Comparison of ENCODE assay signal across 7 cellular contexts in genomic region chr19:33241530-33242101, GRCh38. TPM values are rescaled to one million over a fixed set of nuclear protein-coding genes. Genes with fewer than 3 reads are reported as not detected.
DNase-seq lines count a peak whose midpoint lies in the region; ATAC-seq, FAIRE-seq and TF ChIP-seq lines count a peak whose summit lies in the region.

No MANE protein-coding gene starts in this region.

- DNase-seq in Peyer's patch (peak; percentile 18 to 80 (median 67)), prostate gland (ENCODE audit: low spot score) (no peak), EL (no peak), HPDE6-E6E7 (ENCODE audit: extremely low spot score) (no peak), GM12891 (ENCODE audit: insufficient read length, low spot score) (no peak)

- peaks cover 0 to 5% (median 0%) of the 10 kb centered on the region in 4 donors for H3K9me3 ChIP-seq in Peyer's patch
- H3K9me3 ChIP-seq in prostate gland = no peaks in the 10 kb centered on the region

- intact Hi-C loops in prostate gland (cut with DNase I) = loop anchor here (5.0 kb wide), 1 partner anchor 61 kb away; the partner anchor contains the start of gene CEBPA

- no peak for FAIRE-seq in GM12891 (lab: Jason Lieb, UNC)

- TF ChIP-seq POLR2A in Peyer's patch (IDR thresholded peaks at IDR 0.05) (no peak), prostate gland (IDR thresholded peaks at IDR 0.05) (no peak), GM12891 (IDR thresholded peaks at IDR 0.05; ENCODE audit: low read depth, low read length) (no peak)

- H3K27me3 ChIP-seq in Peyer's patch (no peaks in the 10 kb centered on the region), prostate gland (replicated peaks; ENCODE audit: insufficient read depth) (no peaks in the 10 kb centered on the region)

- H3K27ac ChIP-seq in Peyer's patch (peak overlapping the region in 2 of 4 donors; percentile 27 to 48), prostate gland (no peak overlapping the region)

- 10% methylated on average over 18 of the region's 22 CpGs for WGBS in prostate gland

- ATAC-seq in esophagus mucosa = peak; percentile 31

- H3K4me3 ChIP-seq in Peyer's patch (peak overlapping the region in 2 of 4 donors; percentile 22 to 27), prostate gland (no peak overlapping the region)

- H3K4me1 ChIP-seq in Peyer's patch = peaks cover 0 to 15% (median 5%) of the 10 kb centered on the region in 4 donors
- no peaks in the 10 kb centered on the region for H3K4me1 ChIP-seq in prostate gland (replicated peaks)

- H3K36me3 ChIP-seq in Peyer's patch = no peaks in the 10 kb centered on the region
- no peaks in the 10 kb centered on the region for H3K36me3 ChIP-seq in prostate gland

- peak; percentile 58 for TF ChIP-seq CTCF in GM12874 (IDR thresholded peaks at IDR 0.05; ENCODE audit: insufficient read depth, low read depth, low read length)
- peak in 4 of 6 experiments; percentile 59 to 86 (median 73) for TF ChIP-seq CTCF in Peyer's patch (IDR thresholded peaks at IDR 0.05)
- TF ChIP-seq CTCF in prostate gland (IDR thresholded peaks at IDR 0.05) = peak; percentile 50 to 92 (median 86)

TF ChIP-seq in GM12891, 5 proteins besides CTCF, POLR2A, EP300 and RAD21:
- TF ChIP-seq TAF1 (IDR thresholded peaks at IDR 0.05; ENCODE audit: low read depth, low read length) = no peak
- TF ChIP-seq POU2F2 (IDR thresholded peaks at IDR 0.05; ENCODE audit: low read depth, low read length) = no peak

RNA-seq across cellular contexts. Expression of gene SLC7A10, which starts 16.0 kb away (rescaled TPM):
- total RNA-seq in Peyer's patch = not detected
- not detected for total RNA-seq in esophagus mucosa
- total RNA-seq in prostate gland = 1 to 10 TPM in 1 of 2 donors, not detected in 1; 3.5 TPM
- polyA plus RNA-seq in GM12891 (2012; ENCODE audit: low read depth, missing spikeins) = not detected

RNA-seq across cellular contexts. Expression of gene LRP3, which starts 47.5 kb away (rescaled TPM):
- total RNA-seq in Peyer's patch (10 to 100 TPM in 1 of 4 donors, 1 to 10 TPM in 3; 6.7 to 25.6 (median 7.8) TPM), esophagus mucosa (3.9 TPM), prostate gland (10 to 100 TPM; 63.7 to 64.4 TPM)
- polyA plus RNA-seq in GM12891 (2012; ENCODE audit: low read depth, missing spikeins) = 0.06 TPM

Comparison
In these comparisons a context has a peak if more than half of its experiments do, and no peak if none do; other contexts are left out.
1. DNase-seq: peak in Peyer's patch (3 of 3); none in prostate gland (single experiment), EL (single experiment), HPDE6-E6E7 (single experiment) and GM12891 (single experiment).
2. Peak in every context shown above with its lines, with median percentiles within 50 percentile points of each other: CTCF ChIP-seq.